ENCODE assay signal across 7 cellular contexts in genomic region chr4:23986270-23986669, GRCh38.
"Had no signal": no experiment of that assay in that cellular context is flagged by ENCODE, and none has a peak within 500 bp of the region (broad histone marks: within the 10 kb centered on the region; RNA-seq: fewer than 3 reads in every experiment).

No MANE protein-coding gene starts in this region.

- H3K4me3 ChIP-seq: K562 had no signal

- DNase-seq: IMR-90, KBM-7, KG1 had no signal

- ATAC-seq: HepG2, K562 had no signal

- H3K27ac ChIP-seq: HL-60, KMS-11 had no signal
